ENCODE assay signal across 22 cellular contexts in genomic region chr15:57227181-57227580, GRCh38.
A peak's percentile ranks its signal among the peaks of the same experiment; 100 is the strongest.
DNase-seq lines count a peak whose midpoint lies in the region; ATAC-seq, FAIRE-seq and TF ChIP-seq lines count a peak whose summit lies in the region.
"Had no signal": no experiment of that assay in that cellular context is flagged by ENCODE, and none has a peak within 500 bp of the region (broad histone marks: within the 10 kb centered on the region; RNA-seq: fewer than 3 reads in every experiment).

No MANE protein-coding gene starts in this region.

- H3K36me3 ChIP-seq in astrocyte (ENCODE audit: insufficient read depth, low read length) (peaks cover 1% of the 10 kb centered on the region), mesenchymal stem cell (ENCODE audit: control insufficient read depth in 1 of 2, insufficient read depth in 2 of 2, low read depth in 1 of 2, low read length in 2 of 2) (peaks cover 0 to 6% of the 10 kb centered on the region in 2 experiments)
- H3K36me3 ChIP-seq: breast epithelium had no signal

- H3K14ac ChIP-seq in mesenchymal stem cell (ENCODE audit: low read length in 2 of 2): no peak overlapping the region

- no peaks in the 10 kb centered on the region for H3K36me3 Mint-ChIP-seq in astrocyte (ENCODE audit: low read depth, unreplicated experiment)
- peaks cover 16% of the 10 kb centered on the region for H3K36me3 Mint-ChIP-seq in CD4-positive, alpha-beta T cell (ENCODE audit: low read depth)
- H3K36me3 Mint-ChIP-seq in natural killer cell treated with Interleukin-12 subunit alpha and Interleukin-12 subunit beta and Interleukin-15 and Interleukin-18, amount 100 ng/mL, for 72 hours: no peaks in the 10 kb centered on the region

- no peak overlapping the region for H2BK15ac ChIP-seq in mesenchymal stem cell (ENCODE audit: low read depth, poor library complexity, severe bottlenecking)

- peak; percentile 68 for FAIRE-seq in A549 (lab: Jason Lieb, UNC)
- no peak for FAIRE-seq in astrocyte (lab: Jason Lieb, UNC)
- FAIRE-seq: D721Med, GM12891, H54, kidney had no signal

- H3K79me2 ChIP-seq in astrocyte (ENCODE audit: insufficient read depth, low read length): peaks cover 63% of the 10 kb centered on the region

- no peak overlapping the region for H3K9ac ChIP-seq in astrocyte (ENCODE audit: low read length)
- H3K9ac ChIP-seq in mesenchymal stem cell (ENCODE audit: low read length): peak overlapping the region; percentile 75

- no peak overlapping the region for H2BK12ac ChIP-seq in mesenchymal stem cell (ENCODE audit: low read length in 2 of 2)

- no peak overlapping the region for H2AK5ac ChIP-seq in mesenchymal stem cell (ENCODE audit: low read length, severe bottlenecking)

- H2AFZ ChIP-seq in astrocyte (ENCODE audit: low read depth, low read length) (no peak overlapping the region), mesenchymal stem cell (ENCODE audit: low read depth, low read length) (no peak overlapping the region)

- CTCF ChIA-PET in A549 (lab: Yijun Ruan, JAX): interaction anchor here (1.6 kb wide), 1 partner anchor 314 kb away, joined by 4 read pairs; no protein-coding TSS in a partner anchor
- CTCF ChIA-PET in CD4-positive, alpha-beta T cell (lab: Charles Lee): no interaction called here

- no peak for ATAC-seq in A549
- ATAC-seq in CD4-positive, alpha-beta T cell (ENCODE audit: poor library complexity): no peak
- ATAC-seq in natural killer cell treated with Interleukin-12 subunit alpha and Interleukin-12 subunit beta and Interleukin-15 and Interleukin-18, amount 100 ng/mL, for 72 hours: no peak
- ATAC-seq: activated T-cell treated with anti-CD3 and anti-CD28 coated beads, Interleukin-2, amount 50 U/mL, for 4 hours had no signal

- H3K18ac ChIP-seq in mesenchymal stem cell (ENCODE audit: low read depth in 1 of 2, low read length in 2 of 2): no peak overlapping the region

- no peaks in the 10 kb centered on the region for H3K9me3 ChIP-seq in A549
- no peaks in the 10 kb centered on the region for H3K9me3 ChIP-seq in astrocyte (ENCODE audit: insufficient read depth, low read depth, low read length)
- no peaks in the 10 kb centered on the region for H3K9me3 ChIP-seq in mesenchymal stem cell (ENCODE audit: control insufficient read depth, low read length)
- H3K9me3 ChIP-seq in CD4-positive, alpha-beta T cell (ENCODE audit: control insufficient read depth, low read length): no peaks in the 10 kb centered on the region
- H3K9me3 ChIP-seq: breast epithelium, esophagus squamous epithelium had no signal

- H3K4me1 Mint-ChIP-seq in astrocyte (ENCODE audit: low read depth, unreplicated experiment): peaks cover 22% of the 10 kb centered on the region
- peaks cover 43% of the 10 kb centered on the region for H3K4me1 Mint-ChIP-seq in CD4-positive, alpha-beta T cell (ENCODE audit: low read depth)
- H3K4me1 Mint-ChIP-seq in natural killer cell treated with Interleukin-12 subunit alpha and Interleukin-12 subunit beta and Interleukin-15 and Interleukin-18, amount 100 ng/mL, for 72 hours (ENCODE audit: low read depth in 2 of 2): peaks cover 0 to 2% of the 10 kb centered on the region in 2 donors

- no peak for TF ChIP-seq EP300 in A549 (IDR thresholded peaks at IDR 0.05)

- H3K79me1 ChIP-seq in mesenchymal stem cell (replicated peaks; ENCODE audit: low read length, poor library complexity, severe bottlenecking): peaks cover under 1% of the 10 kb centered on the region

- H3K27me3 Mint-ChIP-seq in astrocyte (ENCODE audit: low read depth, unreplicated experiment): no peaks in the 10 kb centered on the region
- no peaks in the 10 kb centered on the region for H3K27me3 Mint-ChIP-seq in CD4-positive, alpha-beta T cell
- no peaks in the 10 kb centered on the region for H3K27me3 Mint-ChIP-seq in natural killer cell treated with Interleukin-12 subunit alpha and Interleukin-12 subunit beta and Interleukin-15 and Interleukin-18, amount 100 ng/mL, for 72 hours

- H4K8ac ChIP-seq in mesenchymal stem cell (ENCODE audit: low read length): no peak overlapping the region

- no peak for DNase-seq in A549 (ENCODE audit: low read depth in 1 of 2, low spot score in 1 of 2)
- DNase-seq in HL-60 (ENCODE audit: low read depth in 1 of 2, low spot score in 1 of 2): no peak
- no peak for DNase-seq in astrocyte (ENCODE audit: low read depth)
- no peak for DNase-seq in mesenchymal stem cell
- no peak for DNase-seq in CD4-positive, alpha-beta T cell
- DNase-seq in hepatic stellate cell (ENCODE audit: low spot score): no peak
- no peak for DNase-seq in natural killer cell treated with Interleukin-12 subunit alpha and Interleukin-12 subunit beta and Interleukin-15 and Interleukin-18, amount 100 ng/mL, for 72 hours (ENCODE audit: low spot score)
- DNase-seq in cerebellum (ENCODE audit: low spot score): no peak
- DNase-seq: activated CD4-positive, alpha-beta T cell treated with anti-CD3 and anti-CD28 coated beads for 4 hours; activated T-cell treated with anti-CD3 and anti-CD28 coated beads, Interleukin-2, amount 50 U/mL, for 4 hours; cortex of kidney; esophagus squamous epithelium; kidney; NCI-H2029 treated with DMSO at 0.1 percent for 48 hours; NCI-H446 treated with DMSO at 0.1 percent for 48 hours; T-helper 2 cell had no signal

- H3K4me3 Mint-ChIP-seq in astrocyte (ENCODE audit: unreplicated experiment): no peak overlapping the region
- H3K4me3 Mint-ChIP-seq in CD4-positive, alpha-beta T cell: no peak overlapping the region
- H3K4me3 Mint-ChIP-seq in natural killer cell treated with Interleukin-12 subunit alpha and Interleukin-12 subunit beta and Interleukin-15 and Interleukin-18, amount 100 ng/mL, for 72 hours: no peak overlapping the region
- H3K4me3 Mint-ChIP-seq: activated T-cell treated with anti-CD3 and anti-CD28 coated beads, Interleukin-2, amount 50 U/mL, for 4 hours; CD14-positive monocyte had no signal

- POLR2A ChIA-PET in A549 (lab: Yijun Ruan, JAX): no interaction called here
- POLR2A ChIA-PET in CD4-positive, alpha-beta T cell (lab: Charles Lee): no interaction called here

- no peak overlapping the region for H3K4me3 ChIP-seq in A549
- no peak overlapping the region for H3K4me3 ChIP-seq in HL-60 (replicated peaks; ENCODE audit: insufficient read depth, low read length)
- no peak overlapping the region for H3K4me3 ChIP-seq in astrocyte (ENCODE audit: insufficient read depth, low read depth, low read length)
- H3K4me3 ChIP-seq in mesenchymal stem cell (ENCODE audit: insufficient read depth in 1 of 2, low read depth in 1 of 2, low read length in 2 of 2): no peak overlapping the region
- H3K4me3 ChIP-seq: breast epithelium, esophagus squamous epithelium, lung had no signal

- H3K4me2 ChIP-seq in A549 (no peak overlapping the region), astrocyte (ENCODE audit: low read length) (peak overlapping the region; percentile 17), mesenchymal stem cell (ENCODE audit: low read length, poor library complexity, severe bottlenecking) (no peak overlapping the region)

- no peak overlapping the region for H3K4ac ChIP-seq in mesenchymal stem cell (ENCODE audit: low read depth in 1 of 2, low read length in 2 of 2)

- H4K91ac ChIP-seq in mesenchymal stem cell (ENCODE audit: low read length): no peak overlapping the region

- no peak overlapping the region for H2BK5ac ChIP-seq in mesenchymal stem cell (ENCODE audit: low read depth, low read length, poor library complexity, severe bottlenecking)

- no peak overlapping the region for H2BK120ac ChIP-seq in mesenchymal stem cell (ENCODE audit: low read depth, low read length)

- no peaks in the 10 kb centered on the region for H3K9me3 Mint-ChIP-seq in astrocyte (ENCODE audit: unreplicated experiment)
- no peaks in the 10 kb centered on the region for H3K9me3 Mint-ChIP-seq in CD4-positive, alpha-beta T cell
- no peaks in the 10 kb centered on the region for H3K9me3 Mint-ChIP-seq in natural killer cell treated with Interleukin-12 subunit alpha and Interleukin-12 subunit beta and Interleukin-15 and Interleukin-18, amount 100 ng/mL, for 72 hours
- H3K9me3 Mint-ChIP-seq: activated T-cell treated with anti-CD3 and anti-CD28 coated beads, Interleukin-2, amount 50 U/mL, for 4 hours; CD14-positive monocyte had no signal

- no peak for TF ChIP-seq RAD21 in A549 (conservative IDR thresholded peaks at IDR 0.05 in 1 of 2, IDR thresholded peaks at IDR 0.05 in 1 of 2)

- no peak overlapping the region for H3K23ac ChIP-seq in mesenchymal stem cell (ENCODE audit: low read length in 2 of 2)

- H3K27me3 ChIP-seq in HL-60 (ENCODE audit: insufficient read depth, poor library complexity, severe bottlenecking) (no peaks in the 10 kb centered on the region), astrocyte (ENCODE audit: insufficient read depth, low read length) (no peaks in the 10 kb centered on the region), mesenchymal stem cell (ENCODE audit: control insufficient read depth in 1 of 2, insufficient read depth in 1 of 2, low read length in 2 of 2) (no peaks in the 10 kb centered on the region)
- H3K27me3 ChIP-seq in CD4-positive, alpha-beta T cell (ENCODE audit: control insufficient read depth, insufficient read depth, low read length): no peaks in the 10 kb centered on the region
- H3K27me3 ChIP-seq: breast epithelium, esophagus squamous epithelium had no signal

- H3K27ac ChIP-seq in A549 (no peak overlapping the region), HL-60 (replicated peaks) (peak overlapping the region; percentile 66), astrocyte (ENCODE audit: low read depth, low read length) (no peak overlapping the region), mesenchymal stem cell (ENCODE audit: low read length, poor library complexity, severe bottlenecking) (no peak overlapping the region)
- no peak overlapping the region for H3K27ac ChIP-seq in CD4-positive, alpha-beta T cell (ENCODE audit: low read depth, low read length)
- H3K27ac ChIP-seq: breast epithelium, esophagus squamous epithelium had no signal

- TF ChIP-seq CTCF in A549 (IDR thresholded peaks at IDR 0.05) (no peak), HL-60 (IDR thresholded peaks at IDR 0.05; ENCODE audit: insufficient read depth, low read length) (no peak), astrocyte (IDR thresholded peaks at IDR 0.05; ENCODE audit: insufficient read depth, low read depth, low read length) (no peak)
- no peak for TF ChIP-seq CTCF in CD4-positive, alpha-beta T cell (IDR thresholded peaks at IDR 0.05)

- peaks cover 22% of the 10 kb centered on the region for H4K20me1 ChIP-seq in astrocyte (ENCODE audit: insufficient read depth, low read length)

- H3K27ac Mint-ChIP-seq in astrocyte (ENCODE audit: unreplicated experiment): no peak overlapping the region
- H3K27ac Mint-ChIP-seq in CD4-positive, alpha-beta T cell: no peak overlapping the region
- no peak overlapping the region for H3K27ac Mint-ChIP-seq in natural killer cell treated with Interleukin-12 subunit alpha and Interleukin-12 subunit beta and Interleukin-15 and Interleukin-18, amount 100 ng/mL, for 72 hours
- H3K27ac Mint-ChIP-seq: CD14-positive monocyte had no signal

- 93% methylated on average over 3 of the region's 3 CpGs for whole genome bisulfite sequencing in A549 (ENCODE audit: missing lambda C conversion rate)
- 100% methylated on average over 2 of the region's 3 CpGs for WGBS in mesenchymal stem cell

- TF ChIP-seq POLR2A in A549 (IDR thresholded peaks at IDR 0.05; ENCODE audit: low read length): no peak

- H3K4me1 ChIP-seq in A549 (no peaks in the 10 kb centered on the region), astrocyte (ENCODE audit: insufficient read depth, low read length) (peaks cover 22% of the 10 kb centered on the region), mesenchymal stem cell (ENCODE audit: control insufficient read depth, insufficient read depth, low read depth, low read length) (no peaks in the 10 kb centered on the region)
- H3K4me1 ChIP-seq: breast epithelium, esophagus squamous epithelium had no signal

- intact Hi-C loops in CD4-positive, alpha-beta T cell (cut with DNase I, micrococcal nuclease): no loop called here
